In genomic region chr1:212242288-212242984, GRCh38 we compare ENCODE assay signal across 1 cellular context.
TF ChIP-seq lines count a peak whose summit lies in the region.

No MANE protein-coding gene starts in this region.

TF ChIP-seq in K562, 482 proteins besides CTCF, POLR2A, EP300 and RAD21 (continued from another document):
- TF ChIP-seq ID3 (CRISPR knock-in tag; IDR thresholded peaks at IDR 0.05): no peak; the same call in 1 of the 2 replicates
- no peak; the same call in 1 of the 2 replicates for TF ChIP-seq ID3 (tag; IDR thresholded peaks at IDR 0.05)
- TF ChIP-seq ZNF212 (CRISPR knock-in tag; IDR thresholded peaks at IDR 0.05): no peak; the same call in 1 of the 2 replicates
- TF ChIP-seq IFI16 (CRISPR knock-in tag; IDR thresholded peaks at IDR 0.05): 0 out of 2 replicates have a peak, but pooled peaks have one; percentile 67
- no peak for TF ChIP-seq SIX5 (IDR thresholded peaks at IDR 0.05; ENCODE audit: borderline replicate concordance in 1 of 2, insufficient read depth in 1 of 2, low read depth in 1 of 2, low read length in 2 of 2)
- peak; percentile 85 for TF ChIP-seq HDAC2 (IDR thresholded peaks at IDR 0.05)
- TF ChIP-seq CC2D1A (IDR thresholded peaks at IDR 0.05): no peak
- TF ChIP-seq TGIF2 (CRISPR knock-in tag; IDR thresholded peaks at IDR 0.05): no peak
- TF ChIP-seq FOXP4 (CRISPR knock-in tag; IDR thresholded peaks at IDR 0.05; ENCODE audit: borderline replicate concordance): no peak
- TF ChIP-seq CEBPZ (IDR thresholded peaks at IDR 0.05; ENCODE audit: borderline replicate concordance, low read depth, low read length): no peak
- TF ChIP-seq TOE1 (IDR thresholded peaks at IDR 0.05; ENCODE audit: borderline replicate concordance): peak; percentile 69
- TF ChIP-seq TOE1 (CRISPR knock-in tag; IDR thresholded peaks at IDR 0.05; ENCODE audit: borderline replicate concordance, low read depth): no peak
- no peak for TF ChIP-seq COPS2 (conservative IDR thresholded peaks at IDR 0.05)
- TF ChIP-seq NFRKB (IDR thresholded peaks at IDR 0.05; ENCODE audit: low read depth): peak; percentile 86
- peak in 1 of 2 experiments; percentile 53; a peak in 3 of 4 replicates for TF ChIP-seq KDM1A (IDR thresholded peaks at IDR 0.05)
- no peak for TF ChIP-seq E4F1 (CRISPR knock-in tag; IDR thresholded peaks at IDR 0.05; ENCODE audit: borderline replicate concordance)
- TF ChIP-seq CHAMP1 (IDR thresholded peaks at IDR 0.05): 0 out of 2 replicates have a peak, but pooled peaks have one; percentile 60
